Comparison of ENCODE assay signal across 17 cellular contexts in genomic region chr2:156338578-156338977, GRCh38. TPM values are rescaled to one million over a fixed set of nuclear protein-coding genes. Genes with fewer than 3 reads are reported as not detected.
DNase-seq lines count a peak whose midpoint lies in the region; ATAC-seq and TF ChIP-seq lines count a peak whose summit lies in the region.
"Had no signal": no experiment of that assay in that cellular context is flagged by ENCODE, and none has a peak within 500 bp of the region (broad histone marks: within the 10 kb centered on the region; RNA-seq: fewer than 3 reads in every experiment).

No MANE protein-coding gene starts in this region.

- no peak for ATAC-seq in stimulated activated memory B cell treated with anti-CD40 and anti-IgM and Interleukin-4, amounts not matched to agents 10 μg/mL and 1 μg/mL and 100 μg/mL, for 72 hours
- ATAC-seq in WTC11 = no peak
- ATAC-seq: right lobe of liver had no signal

- peak overlapping the region; percentile 13 to 100 (median 100) for H3K27ac ChIP-seq in dorsolateral prefrontal cortex

- H3K4me1 Mint-ChIP-seq in stimulated activated memory B cell treated with anti-CD40 and anti-IgM and Interleukin-4, amounts not matched to agents 10 μg/mL and 1 μg/mL and 100 μg/mL, for 72 hours = peaks cover 31% of the 10 kb centered on the region
- H3K4me1 Mint-ChIP-seq in WTC11 = peaks cover 42% of the 10 kb centered on the region

- POLR2A ChIA-PET in WTC11 (lab: Charles Lee) = no interaction called here

- CTCF ChIA-PET in WTC11 (lab: Charles Lee) = interaction anchor here (0.5 to 1.1 kb wide), 2 partner anchors 78 to 251 kb away, joined by 4 to 6 read pairs; no protein-coding TSS in a partner anchor

- no peaks in the 10 kb centered on the region for H3K36me3 Mint-ChIP-seq in stimulated activated memory B cell treated with anti-CD40 and anti-IgM and Interleukin-4, amounts not matched to agents 10 μg/mL and 1 μg/mL and 100 μg/mL, for 72 hours
- no peaks in the 10 kb centered on the region for H3K36me3 Mint-ChIP-seq in WTC11
- H3K36me3 Mint-ChIP-seq: activated naive CD8-positive, alpha-beta T cell had no signal

- no peaks in the 10 kb centered on the region for H3K27me3 ChIP-seq in dorsolateral prefrontal cortex
- H3K27me3 ChIP-seq: right lobe of liver had no signal

- no peaks in the 10 kb centered on the region for H3K27me3 Mint-ChIP-seq in stimulated activated memory B cell treated with anti-CD40 and anti-IgM and Interleukin-4, amounts not matched to agents 10 μg/mL and 1 μg/mL and 100 μg/mL, for 72 hours
- peaks cover 40% of the 10 kb centered on the region for H3K27me3 Mint-ChIP-seq in WTC11 (ENCODE audit: low read depth)
- H3K27me3 Mint-ChIP-seq: activated CD4-positive, alpha-beta T cell treated with anti-CD3 and anti-CD28 coated beads, Interleukin-2, amount 10 ng/mL, durations not matched to agents 7 days and 5 days; activated naive CD8-positive, alpha-beta T cell; IgD-negative memory B cell had no signal

- TF ChIP-seq CTCF in dorsolateral prefrontal cortex (IDR thresholded peaks at IDR 0.05 in 54 of 56, conservative IDR thresholded peaks at IDR 0.05 in 2 of 56; ENCODE audit: low read depth in 1 of 56, partially characterized antibody in 56 of 56) = no peak
- TF ChIP-seq CTCF in WTC11 (IDR thresholded peaks at IDR 0.05) = no peak

- H3K9me3 Mint-ChIP-seq in stimulated activated memory B cell treated with anti-CD40 and anti-IgM and Interleukin-4, amounts not matched to agents 10 μg/mL and 1 μg/mL and 100 μg/mL, for 72 hours = no peaks in the 10 kb centered on the region
- H3K9me3 Mint-ChIP-seq in WTC11 = no peaks in the 10 kb centered on the region
- H3K9me3 Mint-ChIP-seq: activated CD4-positive, alpha-beta T cell treated with anti-CD3 and anti-CD28 coated beads, Interleukin-2, amount 10 ng/mL, durations not matched to agents 7 days and 5 days; IgD-negative memory B cell had no signal

- intact Hi-C loops in dorsolateral prefrontal cortex (cut with DNase I) = loop anchor here (2.0 to 10.0 kb wide), 3 partner anchors 250 to 964 kb away; no protein-coding TSS in a partner anchor

- DNase-seq in NCI-H510A treated with DMSO at 0.1 percent for 48 hours (lab: John Stamatoyannopoulos, UW) = peak; percentile 53
- DNase-seq in NCI-H510A (lab: John Stamatoyannopoulos, UW) = no peak
- DNase-seq in NCI-H2196 (lab: John Stamatoyannopoulos, UW; ENCODE audit: unreplicated experiment) = peak; percentile 13
- DNase-seq in dorsolateral prefrontal cortex = no peak
- no peak for DNase-seq in cortex of kidney (lab: John Stamatoyannopoulos, UW)
- DNase-seq in WTC11 (ENCODE audit: low spot score) = no peak
- no peak for DNase-seq in MV-4-11 (lab: John Stamatoyannopoulos, UW)
- DNase-seq: activated CD4-positive, alpha-beta T cell treated with anti-CD3 and anti-CD28 coated beads, Interleukin-2, amount 10 ng/mL, durations not matched to agents 7 days and 5 days; effector CD4-positive, alpha-beta T cell; GM23248; mesendoderm; NCI-H524; right lobe of liver; SK-N-SH had no signal

- H3K4me3 Mint-ChIP-seq in stimulated activated memory B cell treated with anti-CD40 and anti-IgM and Interleukin-4, amounts not matched to agents 10 μg/mL and 1 μg/mL and 100 μg/mL, for 72 hours = no peak overlapping the region
- H3K4me3 Mint-ChIP-seq in WTC11 = no peak overlapping the region
- H3K4me3 Mint-ChIP-seq: activated CD4-positive, alpha-beta T cell treated with anti-CD3 and anti-CD28 coated beads, Interleukin-2, amount 10 ng/mL, durations not matched to agents 7 days and 5 days had no signal

- H3K27ac Mint-ChIP-seq in stimulated activated memory B cell treated with anti-CD40 and anti-IgM and Interleukin-4, amounts not matched to agents 10 μg/mL and 1 μg/mL and 100 μg/mL, for 72 hours = peak overlapping the region; percentile 19
- H3K27ac Mint-ChIP-seq in WTC11 = no peak overlapping the region
- H3K27ac Mint-ChIP-seq: activated CD4-positive, alpha-beta T cell treated with anti-CD3 and anti-CD28 coated beads, Interleukin-2, amount 10 ng/mL, durations not matched to agents 7 days and 5 days had no signal

- H3K4me3 ChIP-seq in dorsolateral prefrontal cortex = peak overlapping the region in 16 of 59 donors; percentile 3 to 95 (median 32)
- H3K4me3 ChIP-seq: GM23248, right lobe of liver had no signal

TF ChIP-seq in WTC11, 78 proteins besides CTCF, POLR2A, EP300 and RAD21:
- no peak for TF ChIP-seq HMGXB4 (CRISPR knock-in tag; IDR thresholded peaks at IDR 0.05)

RNA-seq across cellular contexts. Expression of gene NR4A2, which starts 6.1 kb away (rescaled TPM):
- 10 to 100 TPM in 72 of 120 experiments, 1 to 10 TPM in 48; 2.4 to 40.3 (median 11.4) TPM for total RNA-seq in dorsolateral prefrontal cortex
- 0.66 to 0.69 TPM (median 0.66 TPM) in 3 replicates for total RNA-seq in WTC11 (2021)

Comparison
In these comparisons a context has a peak if more than half of its experiments do, and no peak if none do; other contexts are left out.
1. DNase-seq: peak in NCI-H510A treated with DMSO at 0.1 percent for 48 hours (single experiment) and NCI-H2196 (single experiment); none in NCI-H510A (single experiment), dorsolateral prefrontal cortex (0 of 10), cortex of kidney (single experiment), WTC11 (single experiment) and MV-4-11 (single experiment).